15 cellular contexts compared by ENCODE assay signal in the genomic region with DNA sequence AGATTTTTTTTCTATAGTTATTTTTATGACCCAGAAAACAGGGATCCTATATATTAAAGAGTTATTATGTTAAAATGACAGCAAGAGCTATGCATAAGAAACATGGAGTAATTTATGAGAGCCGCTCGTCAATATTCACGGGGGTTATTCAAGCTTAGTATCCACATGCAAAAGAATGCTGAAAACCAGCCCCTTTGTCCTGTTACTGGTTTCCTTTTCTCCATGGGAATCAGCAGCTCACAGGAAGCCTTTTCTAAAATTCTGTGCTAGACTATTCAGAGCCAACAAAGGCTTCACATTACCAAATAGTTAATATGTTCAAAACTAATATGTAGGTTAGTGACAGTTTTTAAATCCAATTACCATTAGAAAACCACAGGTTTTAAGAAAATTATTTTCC.
DNase-seq lines count a peak whose midpoint lies in the region; TF ChIP-seq lines count a peak whose summit lies in the region.
"Had no signal": no experiment of that assay in that cellular context is flagged by ENCODE, and none has a peak within 500 bp of the region (broad histone marks: within the 10 kb centered on the region; RNA-seq: fewer than 3 reads in every experiment).

No MANE protein-coding gene starts in this region.

- no peak overlapping the region for H3K23ac ChIP-seq in neuronal stem cell (ENCODE audit: low read depth, low read length, poor library complexity)

- H3K9ac ChIP-seq in SK-N-MC (ENCODE audit: insufficient read length) = no peak overlapping the region
- H3K9ac ChIP-seq in neuronal stem cell (ENCODE audit: low read depth, low read length, poor library complexity) = no peak overlapping the region
- H3K9ac ChIP-seq: BLaER1 had no signal

- TF ChIP-seq CTCF in GM10248 (IDR thresholded peaks at IDR 0.05; ENCODE audit: control extremely low read depth, extremely low read depth, low read depth, missing control alignments) = no peak

- no peaks in the 10 kb centered on the region for H3K36me3 ChIP-seq in HAP-1 (replicated peaks)
- no peaks in the 10 kb centered on the region for H3K36me3 ChIP-seq in SK-N-MC (ENCODE audit: insufficient read depth, low read length)
- no peaks in the 10 kb centered on the region for H3K36me3 ChIP-seq in mesodermal cell (ENCODE audit: control insufficient read depth, insufficient read depth, low read length)
- H3K36me3 ChIP-seq in neuronal stem cell (replicated peaks in 1 of 2; ENCODE audit: control insufficient read depth in 2 of 2, insufficient read depth in 2 of 2, low read length in 2 of 2) = no peaks in the 10 kb centered on the region
- H3K36me3 ChIP-seq: BLaER1 had no signal

- no peak overlapping the region for H3K18ac ChIP-seq in neuronal stem cell (ENCODE audit: low read length)

- H3K27me3 Mint-ChIP-seq in activated T-helper 1 cell treated with anti-CD3 and anti-CD28 coated beads, Interleukin-12 subunit alpha, Interleukin-12 subunit beta, Interleukin-2, Interleukin-4 antibody, amounts not matched to agents 30 ng/mL and 10 ng/mL and 1 ng/mL, durations not matched to agents 14 hours and 24 hours and 36 hours (ENCODE audit: insufficient read depth) = no peaks in the 10 kb centered on the region
- H3K27me3 Mint-ChIP-seq: CD8-positive, alpha-beta memory T cell had no signal

- 40 to 48% methylated on average over 2 to 3 of the region's 3 CpGs for WGBS in mesodermal cell (ENCODE audit: insufficient coverage in 2 of 2), 2 experiments
- no CpG with 5 or more reads among the region's 3 CpGs for WGBS in neuronal stem cell (ENCODE audit: extremely low coverage in 2 of 2, insufficient read length in 2 of 2, insufficient replicate concordance in 1 of 2), 2 donors

- H2AFZ ChIP-seq in neuronal stem cell (ENCODE audit: low read length) = peak overlapping the region; percentile 12

- no peak overlapping the region for H3K27ac ChIP-seq in SK-N-MC
- H3K27ac ChIP-seq in mesodermal cell (ENCODE audit: low read depth, low read length, severe bottlenecking) = peak overlapping the region; percentile 19
- no peak overlapping the region for H3K27ac ChIP-seq in neuronal stem cell (replicated peaks; ENCODE audit: low read length)
- H3K27ac ChIP-seq: BLaER1 had no signal

- H3K27me3 ChIP-seq in HAP-1 (ENCODE audit: low read depth) (no peaks in the 10 kb centered on the region), neuronal stem cell (ENCODE audit: control insufficient read depth in 3 of 3, insufficient read depth in 3 of 3, low read depth in 1 of 3, low read length in 3 of 3) (no peaks in the 10 kb centered on the region)
- H3K27me3 ChIP-seq: BLaER1 had no signal

- H3K14ac ChIP-seq in neuronal stem cell (ENCODE audit: low read length) = no peak overlapping the region

- H2BK12ac ChIP-seq in neuronal stem cell (ENCODE audit: low read length) = no peak overlapping the region

- in situ Hi-C loops in HAP-1 (cut with MboI; ENCODE audit: low sequenced_read_pairs) = no loop called here

- intact Hi-C loops in activated T-helper 1 cell treated with anti-CD3 and anti-CD28 coated beads, Interleukin-12 subunit alpha, Interleukin-12 subunit beta, Interleukin-2, Interleukin-4 antibody, amounts not matched to agents 30 ng/mL and 10 ng/mL and 1 ng/mL, durations not matched to agents 14 hours and 24 hours and 36 hours (cut with micrococcal nuclease) = no loop called here

- H3K79me1 ChIP-seq in neuronal stem cell (ENCODE audit: low read depth, low read length) = no peaks in the 10 kb centered on the region

- no peak overlapping the region for H2BK120ac ChIP-seq in neuronal stem cell (ENCODE audit: low read depth, low read length)

- POLR2A ChIA-PET in GM10248 (lab: Yijun Ruan, JAX) = no interaction called here

- no peak overlapping the region for H2AK5ac ChIP-seq in neuronal stem cell (ENCODE audit: low read depth, low read length)

- CTCF ChIA-PET in GM10248 (lab: Yijun Ruan, JAX) = interaction anchor here (1.5 kb wide), 1 partner anchor 19 kb away, joined by 4 read pairs; no protein-coding TSS in a partner anchor

- no peaks in the 10 kb centered on the region for H3K36me3 Mint-ChIP-seq in activated T-helper 1 cell treated with anti-CD3 and anti-CD28 coated beads, Interleukin-12 subunit alpha, Interleukin-12 subunit beta, Interleukin-2, Interleukin-4 antibody, amounts not matched to agents 30 ng/mL and 10 ng/mL and 1 ng/mL, durations not matched to agents 14 hours and 24 hours and 36 hours (ENCODE audit: low read depth)
- H3K36me3 Mint-ChIP-seq: CD8-positive, alpha-beta memory T cell had no signal

- no peak overlapping the region for H2BK5ac ChIP-seq in neuronal stem cell (ENCODE audit: low read length)

- no peaks in the 10 kb centered on the region for H3K9me3 Mint-ChIP-seq in activated T-helper 1 cell treated with anti-CD3 and anti-CD28 coated beads, Interleukin-12 subunit alpha, Interleukin-12 subunit beta, Interleukin-2, Interleukin-4 antibody, amounts not matched to agents 30 ng/mL and 10 ng/mL and 1 ng/mL, durations not matched to agents 14 hours and 24 hours and 36 hours

- no peak overlapping the region for H4K91ac ChIP-seq in neuronal stem cell (ENCODE audit: low read depth, low read length, poor library complexity)

- H3K4me3 ChIP-seq in HAP-1 = no peak overlapping the region
- H3K4me3 ChIP-seq in SK-N-MC = peak overlapping the region; percentile 13; the same call in 1 of the 2 replicates
- H3K4me3 ChIP-seq in mesodermal cell (ENCODE audit: extremely low read depth, insufficient read depth, low read length, poor library complexity, severe bottlenecking) = no peak overlapping the region
- H3K4me3 ChIP-seq in neuronal stem cell (ENCODE audit: low read length in 2 of 2) = no peak overlapping the region
- H3K4me3 ChIP-seq: BLaER1 had no signal

- H3K27ac Mint-ChIP-seq in activated T-helper 1 cell treated with anti-CD3 and anti-CD28 coated beads, Interleukin-12 subunit alpha, Interleukin-12 subunit beta, Interleukin-2, Interleukin-4 antibody, amounts not matched to agents 30 ng/mL and 10 ng/mL and 1 ng/mL, durations not matched to agents 14 hours and 24 hours and 36 hours = no peak overlapping the region
- H3K27ac Mint-ChIP-seq: CD8-positive, alpha-beta memory T cell had no signal

- H3K4me2 ChIP-seq in neuronal stem cell (ENCODE audit: insufficient read depth, low read length, poor library complexity, severe bottlenecking) = no peak overlapping the region
- H3K4me2 ChIP-seq: BLaER1 had no signal

- no peak overlapping the region for H4K8ac ChIP-seq in neuronal stem cell (ENCODE audit: low read depth, low read length)

- H2BK15ac ChIP-seq in neuronal stem cell (ENCODE audit: low read length) = no peak overlapping the region

- H3K4me1 ChIP-seq in HAP-1 (peaks cover 22% of the 10 kb centered on the region), mesodermal cell (ENCODE audit: control insufficient read depth, insufficient read depth, low read length, poor library complexity, severe bottlenecking) (no peaks in the 10 kb centered on the region), neuronal stem cell (ENCODE audit: control insufficient read depth in 2 of 2, insufficient read depth in 1 of 2, low read depth in 1 of 2, low read length in 2 of 2) (peaks cover 4 to 17% of the 10 kb centered on the region in 2 donors)
- H3K4me1 ChIP-seq: BLaER1, Caco-2 had no signal

- H3K9me3 ChIP-seq in HAP-1 (no peaks in the 10 kb centered on the region), SK-N-MC (ENCODE audit: low read depth, low read length) (no peaks in the 10 kb centered on the region), mesodermal cell (ENCODE audit: control insufficient read depth, low read length) (no peaks in the 10 kb centered on the region), neuronal stem cell (replicated peaks in 1 of 2; ENCODE audit: control insufficient read depth in 2 of 2, insufficient read depth in 1 of 2, low read depth in 1 of 2, low read length in 2 of 2) (peaks cover 0 to 12% of the 10 kb centered on the region in 2 donors)
- H3K9me3 ChIP-seq: BLaER1, Caco-2 had no signal

- H3K4ac ChIP-seq in neuronal stem cell (ENCODE audit: low read length) = no peak overlapping the region

- DNase-seq in HAP-1 (ENCODE audit: low spot score in 2 of 2) (peak; percentile 55 to 88), SK-N-MC (ENCODE audit: low read depth, low spot score) (no peak), neuronal stem cell (ENCODE audit: low spot score) (no peak), HUDEP-2 (lab: John Stamatoyannopoulos, UW; ENCODE audit: unreplicated experiment in 76 of 76) (no peak), GM10248 (ENCODE audit: extremely low spot score) (no peak)
- DNase-seq in activated T-helper 1 cell treated with anti-CD3 and anti-CD28 coated beads, Interleukin-12 subunit alpha, Interleukin-12 subunit beta, Interleukin-2, Interleukin-4 antibody, amounts not matched to agents 30 ng/mL and 10 ng/mL and 1 ng/mL, durations not matched to agents 14 hours and 24 hours and 36 hours (ENCODE audit: low spot score) = no peak
- DNase-seq: AML-193; Caco-2; CD8-positive, alpha-beta memory T cell; DMS53; GF-D8; IMR-90; KBM-7 had no signal

- H3K4me3 Mint-ChIP-seq in activated T-helper 1 cell treated with anti-CD3 and anti-CD28 coated beads, Interleukin-12 subunit alpha, Interleukin-12 subunit beta, Interleukin-2, Interleukin-4 antibody, amounts not matched to agents 30 ng/mL and 10 ng/mL and 1 ng/mL, durations not matched to agents 14 hours and 24 hours and 36 hours = no peak overlapping the region
- H3K4me3 Mint-ChIP-seq: CD8-positive, alpha-beta memory T cell had no signal

- H3K4me1 Mint-ChIP-seq in activated T-helper 1 cell treated with anti-CD3 and anti-CD28 coated beads, Interleukin-12 subunit alpha, Interleukin-12 subunit beta, Interleukin-2, Interleukin-4 antibody, amounts not matched to agents 30 ng/mL and 10 ng/mL and 1 ng/mL, durations not matched to agents 14 hours and 24 hours and 36 hours (ENCODE audit: low read depth) = no peaks in the 10 kb centered on the region
- H3K4me1 Mint-ChIP-seq: CD8-positive, alpha-beta memory T cell had no signal

Comparison
In these comparisons a context has a peak if more than half of its experiments do, and no peak if none do; other contexts are left out.
1. DNase-seq: peak in HAP-1 (2 of 2); none in SK-N-MC (single experiment), neuronal stem cell (single experiment), activated T-helper 1 cell treated with anti-CD3 and anti-CD28 coated beads, Interleukin-12 subunit alpha, Interleukin-12 subunit beta, Interleukin-2, Interleukin-4 antibody, amounts not matched to agents 30 ng/mL and 10 ng/mL and 1 ng/mL, durations not matched to agents 14 hours and 24 hours and 36 hours (single experiment), HUDEP-2 (0 of 76) and GM10248 (single experiment).